In genomic region chr5:73617510-73618279, GRCh38 we compare ENCODE assay signal across 1 cellular context.
TF ChIP-seq lines count a peak whose summit lies in the region.

No MANE protein-coding gene starts in this region.

TF ChIP-seq in IMR-90, 13 proteins besides CTCF, POLR2A, EP300 and RAD21:
- TF ChIP-seq MAFK (IDR thresholded peaks at IDR 0.05; ENCODE audit: low read depth, low read length) (no peak), CHD1 (IDR thresholded peaks at IDR 0.05; ENCODE audit: low read depth, low read length) (no peak), SMC3 (IDR thresholded peaks at IDR 0.05; ENCODE audit: low read depth, low read length) (no peak)
